16 cellular contexts compared by ENCODE assay signal in genomic region chr9:33649463-33649862, GRCh38.
DNase-seq lines count a peak whose midpoint lies in the region; ATAC-seq lines count a peak whose summit lies in the region.
"Had no signal": no experiment of that assay in that cellular context is flagged by ENCODE, and none has a peak within 500 bp of the region (broad histone marks: within the 10 kb centered on the region; RNA-seq: fewer than 3 reads in every experiment).

No MANE protein-coding gene starts in this region.

- H3K4me3 Mint-ChIP-seq in activated T-cell treated with anti-CD3 and anti-CD28 coated beads, Interleukin-2, amount 50 U/mL, for 72 hours, result no peak overlapping the region
- no peak overlapping the region for H3K4me3 Mint-ChIP-seq in activated naive CD8-positive, alpha-beta T cell treated with anti-CD3 and anti-CD28 coated beads, Interleukin-2, amount 10 ng/mL, durations not matched to agents 7 days and 5 days
- H3K4me3 Mint-ChIP-seq in stimulated activated memory B cell treated with anti-CD40 and anti-IgM and Interleukin-4, amounts not matched to agents 10 μg/mL and 1 μg/mL and 100 μg/mL, for 72 hours, result no peak overlapping the region
- H3K4me3 Mint-ChIP-seq: CD14-positive monocyte had no signal

- no peaks in the 10 kb centered on the region for H3K4me1 Mint-ChIP-seq in activated T-cell treated with anti-CD3 and anti-CD28 coated beads, Interleukin-2, amount 50 U/mL, for 72 hours (ENCODE audit: low read depth)
- peaks cover 13% of the 10 kb centered on the region for H3K4me1 Mint-ChIP-seq in activated naive CD8-positive, alpha-beta T cell treated with anti-CD3 and anti-CD28 coated beads, Interleukin-2, amount 10 ng/mL, durations not matched to agents 7 days and 5 days
- no peaks in the 10 kb centered on the region for H3K4me1 Mint-ChIP-seq in stimulated activated memory B cell treated with anti-CD40 and anti-IgM and Interleukin-4, amounts not matched to agents 10 μg/mL and 1 μg/mL and 100 μg/mL, for 72 hours
- H3K4me1 Mint-ChIP-seq: CD14-positive monocyte had no signal

- H3K27me3 Mint-ChIP-seq in activated T-cell treated with anti-CD3 and anti-CD28 coated beads, Interleukin-2, amount 50 U/mL, for 72 hours (ENCODE audit: low read depth), result peaks cover 43% of the 10 kb centered on the region
- peaks cover 72% of the 10 kb centered on the region for H3K27me3 Mint-ChIP-seq in activated naive CD8-positive, alpha-beta T cell treated with anti-CD3 and anti-CD28 coated beads, Interleukin-2, amount 10 ng/mL, durations not matched to agents 7 days and 5 days
- H3K27me3 Mint-ChIP-seq in stimulated activated memory B cell treated with anti-CD40 and anti-IgM and Interleukin-4, amounts not matched to agents 10 μg/mL and 1 μg/mL and 100 μg/mL, for 72 hours, result peaks cover 41% of the 10 kb centered on the region

- POLR2A ChIA-PET in activated naive CD8-positive, alpha-beta T cell treated with anti-CD3 and anti-CD28 coated beads, Interleukin-2, amount 10 ng/mL, durations not matched to agents 7 days and 5 days (lab: Charles Lee), result no interaction called here

- no peak for DNase-seq in activated T-cell treated with anti-CD3 and anti-CD28 coated beads, Interleukin-2, amount 50 U/mL, for 72 hours
- DNase-seq in activated T-cell treated with anti-CD3 and anti-CD28 coated beads for 4 hours (no peak), NCI-H2107 treated with DMSO at 0.1 percent for 48 hours (lab: John Stamatoyannopoulos, UW; ENCODE audit: unreplicated experiment) (peak; percentile 65), NCI-H526 treated with DMSO at 0.1 percent for 48 hours (lab: John Stamatoyannopoulos, UW) (no peak)
- no peak for DNase-seq in activated naive CD8-positive, alpha-beta T cell treated with anti-CD3 and anti-CD28 coated beads, Interleukin-2, amount 10 ng/mL, durations not matched to agents 7 days and 5 days
- DNase-seq: DMS53, Kasumi-1, NCI-H1417 treated with DMSO at 0.1 percent for 48 hours, NCI-H2081 treated with DMSO at 0.1 percent for 48 hours, NCI-H748 treated with DMSO at 0.1 percent for 48 hours, Peyer's patch, SHP77 had no signal

- ATAC-seq in activated T-cell treated with anti-CD3 and anti-CD28 coated beads, Interleukin-2, amount 50 U/mL, for 72 hours (replicated peaks in 1 of 2), result peak; percentile 32 to 37
- peak; percentile 56 for ATAC-seq in activated naive CD8-positive, alpha-beta T cell treated with anti-CD3 and anti-CD28 coated beads, Interleukin-2, amount 10 ng/mL, durations not matched to agents 7 days and 5 days (ENCODE audit: low read depth)
- ATAC-seq in stimulated activated memory B cell treated with anti-CD40 and anti-IgM and Interleukin-4, amounts not matched to agents 10 μg/mL and 1 μg/mL and 100 μg/mL, for 72 hours, result peak; percentile 40
- no peak for ATAC-seq in HG03457 (IDR thresholded peaks at IDR 0.05; ENCODE audit: unreplicated experiment)
- ATAC-seq: A549 had no signal

- H3K36me3 Mint-ChIP-seq in activated T-cell treated with anti-CD3 and anti-CD28 coated beads, Interleukin-2, amount 50 U/mL, for 72 hours (ENCODE audit: insufficient read depth in 2 of 2), result no peaks in the 10 kb centered on the region
- H3K36me3 Mint-ChIP-seq in activated naive CD8-positive, alpha-beta T cell treated with anti-CD3 and anti-CD28 coated beads, Interleukin-2, amount 10 ng/mL, durations not matched to agents 7 days and 5 days, result no peaks in the 10 kb centered on the region
- H3K36me3 Mint-ChIP-seq in stimulated activated memory B cell treated with anti-CD40 and anti-IgM and Interleukin-4, amounts not matched to agents 10 μg/mL and 1 μg/mL and 100 μg/mL, for 72 hours, result no peaks in the 10 kb centered on the region
- H3K36me3 Mint-ChIP-seq: CD14-positive monocyte had no signal

- H3K27ac Mint-ChIP-seq in activated T-cell treated with anti-CD3 and anti-CD28 coated beads, Interleukin-2, amount 50 U/mL, for 72 hours, result no peak overlapping the region
- no peak overlapping the region for H3K27ac Mint-ChIP-seq in activated naive CD8-positive, alpha-beta T cell treated with anti-CD3 and anti-CD28 coated beads, Interleukin-2, amount 10 ng/mL, durations not matched to agents 7 days and 5 days
- H3K27ac Mint-ChIP-seq in stimulated activated memory B cell treated with anti-CD40 and anti-IgM and Interleukin-4, amounts not matched to agents 10 μg/mL and 1 μg/mL and 100 μg/mL, for 72 hours, result no peak overlapping the region
- H3K27ac Mint-ChIP-seq: CD14-positive monocyte had no signal

- no peaks in the 10 kb centered on the region for H3K9me3 Mint-ChIP-seq in activated T-cell treated with anti-CD3 and anti-CD28 coated beads, Interleukin-2, amount 50 U/mL, for 72 hours
- no peaks in the 10 kb centered on the region for H3K9me3 Mint-ChIP-seq in activated naive CD8-positive, alpha-beta T cell treated with anti-CD3 and anti-CD28 coated beads, Interleukin-2, amount 10 ng/mL, durations not matched to agents 7 days and 5 days
- no peaks in the 10 kb centered on the region for H3K9me3 Mint-ChIP-seq in stimulated activated memory B cell treated with anti-CD40 and anti-IgM and Interleukin-4, amounts not matched to agents 10 μg/mL and 1 μg/mL and 100 μg/mL, for 72 hours
